2 cellular contexts compared by ENCODE assay signal in the genomic region with DNA sequence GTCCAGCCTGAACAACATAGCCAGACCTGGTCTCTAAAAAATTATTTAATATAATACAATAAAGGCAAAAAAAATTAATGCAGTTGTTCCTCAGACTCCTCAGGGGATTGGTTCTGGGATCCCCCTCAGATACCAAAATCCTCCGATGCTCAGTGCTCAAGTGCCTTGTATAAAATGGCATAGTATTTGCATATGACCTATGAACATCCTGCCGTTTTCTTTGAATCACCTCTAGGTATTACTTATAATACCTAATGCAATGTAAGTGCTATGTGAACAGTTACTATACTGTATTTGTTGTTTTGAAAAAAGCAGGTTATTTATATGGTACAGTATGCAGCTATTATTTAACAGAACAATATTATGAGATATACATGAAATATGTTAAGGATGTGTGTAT.
TF ChIP-seq lines count a peak whose summit lies in the region.

No MANE protein-coding gene starts in this region.

TF ChIP-seq in HepG2, 621 proteins besides CTCF, POLR2A, EP300 and RAD21 (continues in another document):
- TF ChIP-seq KLF16 (CRISPR knock-in tag; IDR thresholded peaks at IDR 0.05) (no peak), ESRRA (CRISPR knock-in tag; IDR thresholded peaks at IDR 0.05; ENCODE audit: low read depth) (no peak), ZNF30 (CRISPR knock-in tag; IDR thresholded peaks at IDR 0.05) (no peak), MED8 (CRISPR knock-in tag; IDR thresholded peaks at IDR 0.05; ENCODE audit: insufficient replicate concordance) (no peak), NFE2L2 (IDR thresholded peaks at IDR 0.05; ENCODE audit: low read length) (no peak), ZNF24 (IDR thresholded peaks at IDR 0.05) (no peak), NFKBIZ (CRISPR knock-in tag; IDR thresholded peaks at IDR 0.05) (no peak), HCFC1 (IDR thresholded peaks at IDR 0.05; ENCODE audit: low read depth, low read length) (no peak), ARNT (IDR thresholded peaks at IDR 0.05) (no peak)
- TF ChIP-seq, protein P1, sequence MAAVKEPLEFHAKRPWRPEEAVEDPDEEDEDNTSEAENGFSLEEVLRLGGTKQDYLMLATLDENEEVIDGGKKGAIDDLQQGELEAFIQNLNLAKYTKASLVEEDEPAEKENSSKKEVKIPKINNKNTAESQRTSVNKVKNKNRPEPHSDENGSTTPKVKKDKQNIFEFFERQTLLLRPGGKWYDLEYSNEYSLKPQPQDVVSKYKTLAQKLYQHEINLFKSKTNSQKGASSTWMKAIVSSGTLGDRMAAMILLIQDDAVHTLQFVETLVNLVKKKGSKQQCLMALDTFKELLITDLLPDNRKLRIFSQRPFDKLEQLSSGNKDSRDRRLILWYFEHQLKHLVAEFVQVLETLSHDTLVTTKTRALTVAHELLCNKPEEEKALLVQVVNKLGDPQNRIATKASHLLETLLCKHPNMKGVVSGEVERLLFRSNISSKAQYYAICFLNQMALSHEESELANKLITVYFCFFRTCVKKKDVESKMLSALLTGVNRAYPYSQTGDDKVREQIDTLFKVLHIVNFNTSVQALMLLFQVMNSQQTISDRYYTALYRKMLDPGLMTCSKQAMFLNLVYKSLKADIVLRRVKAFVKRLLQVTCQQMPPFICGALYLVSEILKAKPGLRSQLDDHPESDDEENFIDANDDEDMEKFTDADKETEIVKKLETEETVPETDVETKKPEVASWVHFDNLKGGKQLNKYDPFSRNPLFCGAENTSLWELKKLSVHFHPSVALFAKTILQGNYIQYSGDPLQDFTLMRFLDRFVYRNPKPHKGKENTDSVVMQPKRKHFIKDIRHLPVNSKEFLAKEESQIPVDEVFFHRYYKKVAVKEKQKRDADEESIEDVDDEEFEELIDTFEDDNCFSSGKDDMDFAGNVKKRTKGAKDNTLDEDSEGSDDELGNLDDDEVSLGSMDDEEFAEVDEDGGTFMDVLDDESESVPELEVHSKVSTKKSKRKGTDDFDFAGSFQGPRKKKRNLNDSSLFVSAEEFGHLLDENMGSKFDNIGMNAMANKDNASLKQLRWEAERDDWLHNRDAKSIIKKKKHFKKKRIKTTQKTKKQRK (IDR thresholded peaks at IDR 0.05; ENCODE audit: low read length): no peak
- TF ChIP-seq, protein P2, sequence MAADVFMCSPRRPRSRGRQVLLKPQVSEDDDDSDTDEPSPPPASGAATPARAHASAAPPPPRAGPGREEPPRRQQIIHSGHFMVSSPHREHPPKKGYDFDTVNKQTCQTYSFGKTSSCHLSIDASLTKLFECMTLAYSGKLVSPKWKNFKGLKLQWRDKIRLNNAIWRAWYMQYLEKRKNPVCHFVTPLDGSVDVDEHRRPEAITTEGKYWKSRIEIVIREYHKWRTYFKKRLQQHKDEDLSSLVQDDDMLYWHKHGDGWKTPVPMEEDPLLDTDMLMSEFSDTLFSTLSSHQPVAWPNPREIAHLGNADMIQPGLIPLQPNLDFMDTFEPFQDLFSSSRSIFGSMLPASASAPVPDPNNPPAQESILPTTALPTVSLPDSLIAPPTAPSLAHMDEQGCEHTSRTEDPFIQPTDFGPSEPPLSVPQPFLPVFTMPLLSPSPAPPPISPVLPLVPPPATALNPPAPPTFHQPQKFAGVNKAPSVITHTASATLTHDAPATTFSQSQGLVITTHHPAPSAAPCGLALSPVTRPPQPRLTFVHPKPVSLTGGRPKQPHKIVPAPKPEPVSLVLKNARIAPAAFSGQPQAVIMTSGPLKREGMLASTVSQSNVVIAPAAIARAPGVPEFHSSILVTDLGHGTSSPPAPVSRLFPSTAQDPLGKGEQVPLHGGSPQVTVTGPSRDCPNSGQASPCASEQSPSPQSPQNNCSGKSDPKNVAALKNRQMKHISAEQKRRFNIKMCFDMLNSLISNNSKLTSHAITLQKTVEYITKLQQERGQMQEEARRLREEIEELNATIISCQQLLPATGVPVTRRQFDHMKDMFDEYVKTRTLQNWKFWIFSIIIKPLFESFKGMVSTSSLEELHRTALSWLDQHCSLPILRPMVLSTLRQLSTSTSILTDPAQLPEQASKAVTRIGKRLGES (CRISPR knock-in tag; IDR thresholded peaks at IDR 0.05; ENCODE audit: borderline replicate concordance): no peak
- TF ChIP-seq, protein P3, sequence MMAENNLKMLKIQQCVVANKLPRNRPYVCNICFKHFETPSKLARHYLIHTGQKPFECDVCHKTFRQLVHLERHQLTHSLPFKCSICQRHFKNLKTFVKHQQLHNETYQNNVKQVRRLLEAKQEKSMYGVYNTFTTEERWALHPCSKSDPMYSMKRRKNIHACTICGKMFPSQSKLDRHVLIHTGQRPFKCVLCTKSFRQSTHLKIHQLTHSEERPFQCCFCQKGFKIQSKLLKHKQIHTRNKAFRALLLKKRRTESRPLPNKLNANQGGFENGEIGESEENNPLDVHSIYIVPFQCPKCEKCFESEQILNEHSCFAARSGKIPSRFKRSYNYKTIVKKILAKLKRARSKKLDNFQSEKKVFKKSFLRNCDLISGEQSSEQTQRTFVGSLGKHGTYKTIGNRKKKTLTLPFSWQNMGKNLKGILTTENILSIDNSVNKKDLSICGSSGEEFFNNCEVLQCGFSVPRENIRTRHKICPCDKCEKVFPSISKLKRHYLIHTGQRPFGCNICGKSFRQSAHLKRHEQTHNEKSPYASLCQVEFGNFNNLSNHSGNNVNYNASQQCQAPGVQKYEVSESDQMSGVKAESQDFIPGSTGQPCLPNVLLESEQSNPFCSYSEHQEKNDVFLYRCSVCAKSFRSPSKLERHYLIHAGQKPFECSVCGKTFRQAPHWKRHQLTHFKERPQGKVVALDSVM (CRISPR knock-in tag; IDR thresholded peaks at IDR 0.05): no peak
- TF ChIP-seq, protein P4, sequence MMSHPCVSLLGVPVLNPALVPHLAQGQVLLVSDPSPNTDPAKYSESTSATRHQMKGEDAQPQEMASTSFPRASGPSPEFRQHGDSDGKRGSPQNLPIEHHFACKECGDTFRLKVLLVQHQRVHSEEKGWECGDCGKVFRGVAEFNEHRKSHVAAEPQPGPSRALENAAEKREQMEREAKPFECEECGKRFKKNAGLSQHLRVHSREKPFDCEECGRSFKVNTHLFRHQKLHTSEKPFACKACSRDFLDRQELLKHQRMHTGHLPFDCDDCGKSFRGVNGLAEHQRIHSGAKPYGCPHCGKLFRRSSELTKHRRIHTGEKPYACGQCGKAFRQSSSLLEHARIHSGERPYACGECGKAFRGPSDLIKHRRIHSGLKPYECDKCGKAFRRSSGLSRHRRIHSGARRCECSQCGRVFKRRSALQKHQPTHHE (CRISPR knock-in tag; IDR thresholded peaks at IDR 0.05; ENCODE audit: borderline replicate concordance): no peak
- TF ChIP-seq, protein P5, sequence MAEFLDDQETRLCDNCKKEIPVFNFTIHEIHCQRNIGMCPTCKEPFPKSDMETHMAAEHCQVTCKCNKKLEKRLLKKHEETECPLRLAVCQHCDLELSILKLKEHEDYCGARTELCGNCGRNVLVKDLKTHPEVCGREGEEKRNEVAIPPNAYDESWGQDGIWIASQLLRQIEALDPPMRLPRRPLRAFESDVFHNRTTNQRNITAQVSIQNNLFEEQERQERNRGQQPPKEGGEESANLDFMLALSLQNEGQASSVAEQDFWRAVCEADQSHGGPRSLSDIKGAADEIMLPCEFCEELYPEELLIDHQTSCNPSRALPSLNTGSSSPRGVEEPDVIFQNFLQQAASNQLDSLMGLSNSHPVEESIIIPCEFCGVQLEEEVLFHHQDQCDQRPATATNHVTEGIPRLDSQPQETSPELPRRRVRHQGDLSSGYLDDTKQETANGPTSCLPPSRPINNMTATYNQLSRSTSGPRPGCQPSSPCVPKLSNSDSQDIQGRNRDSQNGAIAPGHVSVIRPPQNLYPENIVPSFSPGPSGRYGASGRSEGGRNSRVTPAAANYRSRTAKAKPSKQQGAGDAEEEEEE (CRISPR knock-in tag; IDR thresholded peaks at IDR 0.05; ENCODE audit: borderline replicate concordance): no peak

TF ChIP-seq in H1, 55 proteins besides CTCF, POLR2A, EP300 and RAD21:
- TF ChIP-seq BCL11A (IDR thresholded peaks at IDR 0.05; ENCODE audit: low read depth in 2 of 2, low read length in 2 of 2) (no peak), ZNF274 (IDR thresholded peaks at IDR 0.05; ENCODE audit: borderline replicate concordance, extremely low read depth, low read length) (no peak), SIRT6 (IDR thresholded peaks at IDR 0.05; ENCODE audit: low read length) (no peak), FOSL1 (IDR thresholded peaks at IDR 0.05; ENCODE audit: insufficient read depth, low read depth, low read length) (no peak), PHF8 (conservative IDR thresholded peaks at IDR 0.05; ENCODE audit: low read depth, low read length) (no peak), SP1 (IDR thresholded peaks at IDR 0.05; ENCODE audit: low read depth, low read length) (no peak), EZH2 (IDR thresholded peaks at IDR 0.05; ENCODE audit: low read depth, low read length, severe bottlenecking) (no peak), JUN (IDR thresholded peaks at IDR 0.05; ENCODE audit: low read depth, low read length) (no peak), GTF2F1 (IDR thresholded peaks at IDR 0.05; ENCODE audit: borderline replicate concordance, low read depth, low read length) (no peak), POU5F1 (IDR thresholded peaks at IDR 0.05; ENCODE audit: low read depth, low read length) (no peak), EGR1 (IDR thresholded peaks at IDR 0.05; ENCODE audit: borderline replicate concordance, low read depth, low read length) (no peak), SAP30 (IDR thresholded peaks at IDR 0.05; ENCODE audit: insufficient read depth, insufficient replicate concordance, low read length) (no peak), NANOG (IDR thresholded peaks at IDR 0.05; ENCODE audit: insufficient read depth, low read depth, low read length, poor library complexity, severe bottlenecking) (no peak), ASH2L (IDR thresholded peaks at IDR 0.05; ENCODE audit: low read length) (no peak), TAF7 (optimal IDR thresholded peaks at IDR 0.05; ENCODE audit: borderline replicate concordance, low read depth, low read length) (no peak), CEBPB (IDR thresholded peaks at IDR 0.05; ENCODE audit: low read depth, low read length) (no peak)
